In the genomic region with DNA sequence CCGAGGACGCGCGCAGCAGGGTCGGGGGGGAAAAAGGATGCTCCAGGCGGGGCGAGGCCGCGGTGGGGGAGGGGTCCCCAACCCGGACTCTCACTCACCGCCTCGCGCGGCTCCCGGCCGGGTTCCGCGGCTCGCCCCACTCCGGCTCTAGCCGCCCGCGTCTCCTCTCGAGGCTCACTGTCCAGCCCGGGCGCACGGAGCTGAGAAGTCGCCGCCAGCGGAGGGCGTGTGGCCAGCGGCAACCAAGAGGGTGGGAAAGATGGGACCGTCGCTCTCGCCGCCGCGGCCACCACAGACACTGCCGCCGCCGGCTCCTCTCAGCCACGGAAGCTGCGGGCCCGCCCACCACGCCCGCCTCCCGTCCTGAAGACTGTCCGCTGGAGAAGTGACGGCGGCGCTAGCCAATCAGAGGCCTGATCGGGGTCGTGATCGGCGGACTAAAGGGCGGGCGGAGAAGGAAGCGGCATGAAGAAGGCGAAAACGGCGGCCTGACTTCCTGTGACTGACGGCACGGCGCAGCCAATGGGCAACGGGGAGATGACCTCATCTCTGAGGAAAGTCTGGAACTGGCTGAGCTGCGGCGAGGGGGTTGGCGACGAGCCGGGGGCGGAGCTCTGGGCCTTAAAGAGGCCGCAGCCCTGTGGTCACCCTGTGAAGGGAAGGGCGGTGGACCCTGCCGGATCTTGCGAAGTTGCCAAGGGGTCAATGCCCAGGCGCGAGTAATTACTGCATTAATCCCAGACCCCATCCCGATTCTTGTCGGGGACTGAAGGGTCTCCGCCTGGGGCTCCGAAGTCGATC, we compare ENCODE assay signal across 8 cellular contexts. TPM values are rescaled to one million over a fixed set of nuclear protein-coding genes. Genes with fewer than 3 reads are reported as not detected.
A peak's percentile ranks its signal among the peaks of the same experiment; 100 is the strongest.
DNase-seq lines count a peak whose midpoint lies in the region; ATAC-seq and TF ChIP-seq lines count a peak whose summit lies in the region.

Gene MRTFA (minus strand): TSS at position 340 of the 801 bp plus-strand sequence.

- H3K9me3 ChIP-seq in left ventricle myocardium inferior (replicated peaks): no peaks in the 10 kb centered on the region

- H3K27me3 ChIP-seq in left ventricle myocardium inferior (ENCODE audit: low read depth): no peaks in the 10 kb centered on the region

- no peaks in the 10 kb centered on the region for H3K27me3 Mint-ChIP-seq in progenitor cell of endocrine pancreas

- ATAC-seq in GM18498 (IDR thresholded peaks at IDR 0.05; ENCODE audit: unreplicated experiment) (peak; percentile 94), HG02938 (IDR thresholded peaks at IDR 0.05; ENCODE audit: unreplicated experiment) (peak; percentile 90)

- H3K27ac ChIP-seq in angular gyrus (ENCODE audit: low read depth, low read length) (peak within 1 kb of the TSS; percentile 72), left ventricle myocardium inferior (replicated peaks) (peak within 1 kb of the TSS; percentile 93)

- peak within 1 kb of the TSS; percentile 96 for H3K27ac Mint-ChIP-seq in progenitor cell of endocrine pancreas

- intact Hi-C loops in left ventricle myocardium inferior (cut with micrococcal nuclease): no loop called here

- no peaks in the 10 kb centered on the region for H3K9me3 Mint-ChIP-seq in progenitor cell of endocrine pancreas (ENCODE audit: low read depth)

- H3K4me1 Mint-ChIP-seq in progenitor cell of endocrine pancreas (ENCODE audit: low read depth): peaks cover 18% of the 10 kb centered on the region

- peak; percentile 89 to 96 for DNase-seq in NCI-H187 (lab: John Stamatoyannopoulos, UW)
- DNase-seq in T-helper 2 cell: peak; percentile 96 to 100 (median 99)
- peak; percentile 100 for DNase-seq in left ventricle myocardium inferior
- peak; percentile 99 for DNase-seq in progenitor cell of endocrine pancreas (ENCODE audit: low spot score, unreplicated experiment)
- DNase-seq in ureter (ENCODE audit: low spot score): peak; percentile 100

- H3K36me3 ChIP-seq in left ventricle myocardium inferior: no peaks in the 10 kb centered on the region

- H3K4me1 ChIP-seq in left ventricle myocardium inferior: peaks cover 61% of the 10 kb centered on the region

- H3K4me3 Mint-ChIP-seq in progenitor cell of endocrine pancreas (ENCODE audit: low read depth): peak within 1 kb of the TSS; percentile 91

- peak within 1 kb of the TSS; percentile 96 for H3K4me3 ChIP-seq in left ventricle myocardium inferior

- peaks cover 1% of the 10 kb centered on the region for H3K36me3 Mint-ChIP-seq in progenitor cell of endocrine pancreas (ENCODE audit: insufficient read depth)

- TF ChIP-seq CTCF in left ventricle myocardium inferior (IDR thresholded peaks at IDR 0.05; ENCODE audit: borderline replicate concordance) (no peak), progenitor cell of endocrine pancreas (IDR thresholded peaks at IDR 0.05; ENCODE audit: unreplicated experiment) (no peak)

RNA-seq across cellular contexts. Expression of gene MRTFA, which starts in this region (rescaled TPM):
- total RNA-seq in left ventricle myocardium inferior: 19.2 TPM
- 54.4 and 61.9 TPM in 2 replicates for total RNA-seq in progenitor cell of endocrine pancreas
- 64.2 TPM for total RNA-seq in ureter

Comparison
In these comparisons a context has a peak if more than half of its experiments do, and no peak if none do; other contexts are left out.
1. Peak in every context shown above with its lines: DNase-seq, ATAC-seq, H3K4me3 ChIP-seq and H3K27ac ChIP-seq.